ENCODE assay signal across 27 cellular contexts in genomic region chr5:4547547-4547946, GRCh38.
"Had no signal": no experiment of that assay in that cellular context is flagged by ENCODE, and none has a peak within 500 bp of the region (broad histone marks: within the 10 kb centered on the region; RNA-seq: fewer than 3 reads in every experiment).

No MANE protein-coding gene starts in this region.

- ATAC-seq: HepG2, K562, Panc1, PC-3, Right ventricle myocardium inferior, SK-N-SH treated with all-trans-retinoic acid at 6 μM for 48 hours, T-helper 17 cell had no signal

- H3K27ac Mint-ChIP-seq: T-helper 17 cell had no signal

- DNase-seq: IMR-90; MM.1S; NCI-H1048; NCI-H1105 treated with DMSO at 0.1 percent for 48 hours; NCI-H1417 treated with DMSO at 0.1 percent for 48 hours; NCI-H146; NCI-H1694 treated with DMSO at 0.1 percent for 48 hours; NCI-H1930; NCI-H2081; NCI-H2107; NCI-H345; NCI-H446 treated with DMSO at 0.1 percent for 48 hours; NCI-H510A treated with DMSO at 0.1 percent for 48 hours; NCI-H526; NCI-H82; NK-92 treated with Interleukin-12 subunit alpha and Interleukin-12 subunit beta, amount 100 ng/mL, for 24 hours; PC-3; SHP77 treated with DMSO at 0.1 percent for 48 hours; SJCRH30; T-helper 1 cell; T-helper 17 cell had no signal

- H3K4me1 Mint-ChIP-seq: T-helper 17 cell had no signal

- H3K4me1 ChIP-seq: SJCRH30 had no signal

- H3K9me3 ChIP-seq: SJCRH30 had no signal

- H3K9ac ChIP-seq: KMS-11 had no signal

- H3K27ac ChIP-seq: KMS-11, SJCRH30 had no signal

- H3K4me3 ChIP-seq: K562, SJCRH30 had no signal

- H3K27me3 ChIP-seq: SJCRH30 had no signal

- H3K36me3 ChIP-seq: SJCRH30 had no signal

- H3K27me3 Mint-ChIP-seq: T-helper 17 cell had no signal

- H3K4me3 Mint-ChIP-seq: T-helper 17 cell had no signal

- H3K4me2 ChIP-seq: KMS-11 had no signal
